Comparison of ENCODE assay signal across 8 cellular contexts in genomic region chr6:29942275-29943052, GRCh38. TPM values are rescaled to one million over a fixed set of nuclear protein-coding genes. Genes with fewer than 3 reads are reported as not detected.
DNase-seq lines count a peak whose midpoint lies in the region; ATAC-seq and TF ChIP-seq lines count a peak whose summit lies in the region.

HLA-A (plus strand) TSS chr6:29942532; CDS start chr6:29942554, 22 bp downstream.

- H3K27me3 ChIP-seq in right atrium auricular region: no peaks in the 10 kb centered on the region
- H3K27me3 ChIP-seq in psoas muscle (ENCODE audit: insufficient read depth in 3 of 3, low read length in 2 of 3): no peaks in the 10 kb centered on the region

- peaks cover 5% of the 10 kb centered on the region for H3K36me3 ChIP-seq in right atrium auricular region
- peaks cover 0 to 4% of the 10 kb centered on the region in 2 donors for H3K36me3 ChIP-seq in psoas muscle (ENCODE audit: insufficient read depth in 1 of 2, low read depth in 1 of 2)
- H3K36me3 ChIP-seq in urinary bladder (ENCODE audit: insufficient read depth): peaks cover 3% of the 10 kb centered on the region

- H3K27ac ChIP-seq in right atrium auricular region (peak within 1 kb of the TSS; percentile 86 to 90), psoas muscle (peak within 1 kb of the TSS; percentile 80), urinary bladder (ENCODE audit: low read depth) (peak within 1 kb of the TSS; percentile 89)

- H3K4me1 ChIP-seq in right atrium auricular region (peaks cover 0 to 4% of the 10 kb centered on the region in 2 donors), psoas muscle (no peaks in the 10 kb centered on the region), urinary bladder (ENCODE audit: insufficient read depth) (no peaks in the 10 kb centered on the region)

- TF ChIP-seq CTCF in right atrium auricular region (IDR thresholded peaks at IDR 0.05) (no peak), psoas muscle (IDR thresholded peaks at IDR 0.05) (no peak)

- WGBS in psoas muscle, 3 donors: 0 to 2% (median 0%) methylated on average over 54 to 61 of the region's 68 CpGs
- under 1% methylated on average over 68 of the region's 68 CpGs for WGBS in urinary bladder

- H3K4me3 ChIP-seq in right atrium auricular region (peak within 1 kb of the TSS; percentile 55 to 79), psoas muscle (peak within 1 kb of the TSS; percentile 62), urinary bladder (ENCODE audit: low read depth, low read length) (peak within 1 kb of the TSS; percentile 85)

- H3K9me3 ChIP-seq in right atrium auricular region: no peaks in the 10 kb centered on the region
- H3K9me3 ChIP-seq in psoas muscle: no peaks in the 10 kb centered on the region

- intact Hi-C loops in T-helper 2 cell treated with Interferon-gamma antibody and Interleukin-4, amounts not matched to agents 100 ng/mL and 5 ng/mL, for 36 hours (cut with micrococcal nuclease): loop anchor here (1.0 to 10.0 kb wide), 7 partner anchors 15 to 272 kb away; partner anchors contain the start of genes HLA-F, POLR1H and TRIM26
- intact Hi-C loops in psoas muscle (cut with DNase I): loop anchor here in 1 of 2 donors (1.0 kb wide), 1 partner anchor 53 kb away; no protein-coding TSS in a partner anchor

- peak; percentile 82 for ATAC-seq in GM18499 (IDR thresholded peaks at IDR 0.05; ENCODE audit: insufficient read depth, unreplicated experiment)
- peak; percentile 88 for ATAC-seq in HG02938 (IDR thresholded peaks at IDR 0.05; ENCODE audit: unreplicated experiment)
- ATAC-seq in psoas muscle: peak; percentile 97 to 99 (median 98)

- DNase-seq in NCI-H187 (lab: John Stamatoyannopoulos, UW): peak; percentile 55 to 87
- peak; percentile 19 to 94 (median 82) for DNase-seq in anterior cingulate cortex (lab: John Stamatoyannopoulos, UW)
- peak; percentile 97 for DNase-seq in right atrium auricular region (ENCODE audit: low spot score)
- peak; percentile 91 to 92 for DNase-seq in psoas muscle

RNA-seq across cellular contexts. Expression of gene HLA-A, which starts in this region (rescaled TPM):
- 1,695 and 1,705 TPM in 2 replicates for total RNA-seq in T-helper 2 cell treated with Interferon-gamma antibody and Interleukin-4, amounts not matched to agents 100 ng/mL and 5 ng/mL, for 36 hours
- 100 to 1,000 TPM; 272 to 536 TPM for total RNA-seq in right atrium auricular region
- total RNA-seq in psoas muscle: 100 to 1,000 TPM in 3 of 4 donors, 10 to 100 TPM in 1; 86.6 to 204 (median 182) TPM
- 100 to 1,000 TPM in 2 of 3 donors, 10 to 100 TPM in 1; 88.0 to 290 (median 125) TPM for polyA plus RNA-seq in psoas muscle
- total RNA-seq in urinary bladder: 85.1 TPM
- polyA plus RNA-seq in urinary bladder: 962 TPM

Comparison
In these comparisons a context has a peak if more than half of its experiments do, and no peak if none do; other contexts are left out.
1. Peak in every context shown above with its lines: DNase-seq, ATAC-seq, H3K4me3 ChIP-seq and H3K27ac ChIP-seq.